24 cellular contexts compared by ENCODE assay signal in genomic region chr1:24138481-24139158, GRCh38. TPM values are rescaled to one million over a fixed set of nuclear protein-coding genes. Genes with fewer than 3 reads are reported as not detected.
DNase-seq lines count a peak whose midpoint lies in the region; ATAC-seq and TF ChIP-seq lines count a peak whose summit lies in the region.
"Had no signal": no experiment of that assay in that cellular context is flagged by ENCODE, and none has a peak within 500 bp of the region (broad histone marks: within the 10 kb centered on the region; RNA-seq: fewer than 3 reads in every experiment).

No MANE protein-coding gene starts in this region.

- H2AFZ ChIP-seq in neural progenitor cell (replicated peaks): no peak overlapping the region
- H2AFZ ChIP-seq: GM23248 had no signal

- H3K4me2 ChIP-seq in neural progenitor cell: no peak overlapping the region
- H3K4me2 ChIP-seq: BLaER1, KMS-11 had no signal

- peaks cover 4% of the 10 kb centered on the region for H3K4me1 Mint-ChIP-seq in activated naive CD4-positive, alpha-beta T cell treated with anti-CD3 and anti-CD28 coated beads, Interleukin-2, amount 10 ng/mL, durations not matched to agents 7 days and 5 days
- peaks cover 1% of the 10 kb centered on the region for H3K4me1 Mint-ChIP-seq in endothelial cell (ENCODE audit: unreplicated experiment)
- H3K4me1 Mint-ChIP-seq in neural progenitor cell: peaks cover 14% of the 10 kb centered on the region
- no peaks in the 10 kb centered on the region for H3K4me1 Mint-ChIP-seq in activated naive CD8-positive, alpha-beta T cell treated with anti-CD3 and anti-CD28 coated beads for 36 hours

- TF ChIP-seq CTCF in endothelial cell (IDR thresholded peaks at IDR 0.05; ENCODE audit: unreplicated experiment): no peak
- TF ChIP-seq CTCF in neural progenitor cell (IDR thresholded peaks at IDR 0.05): no peak
- TF ChIP-seq CTCF in lower lobe of right lung (IDR thresholded peaks at IDR 0.05): no peak

- no peak for ATAC-seq in activated naive CD4-positive, alpha-beta T cell treated with anti-CD3 and anti-CD28 coated beads, Interleukin-2, amount 50 U/mL, for 72 hours
- ATAC-seq in lower lobe of right lung: no peak

- H3K4me1 ChIP-seq in neural progenitor cell (no peaks in the 10 kb centered on the region), lower lobe of right lung (no peaks in the 10 kb centered on the region)

- H3K27me3 Mint-ChIP-seq in activated naive CD4-positive, alpha-beta T cell treated with anti-CD3 and anti-CD28 coated beads, Interleukin-2, amount 10 ng/mL, durations not matched to agents 7 days and 5 days: peaks cover 39% of the 10 kb centered on the region
- H3K27me3 Mint-ChIP-seq in endothelial cell (ENCODE audit: unreplicated experiment) (peaks cover 5% of the 10 kb centered on the region), neural progenitor cell (ENCODE audit: insufficient read depth, low read depth) (peaks cover 17% of the 10 kb centered on the region)
- no peaks in the 10 kb centered on the region for H3K27me3 Mint-ChIP-seq in activated naive CD8-positive, alpha-beta T cell treated with anti-CD3 and anti-CD28 coated beads for 36 hours

- no peaks in the 10 kb centered on the region for H3F3A ChIP-seq in neural progenitor cell (ENCODE audit: low read depth)

- H3K27me3 ChIP-seq in neural progenitor cell (no peaks in the 10 kb centered on the region), lower lobe of right lung (ENCODE audit: low read depth) (no peaks in the 10 kb centered on the region)
- H3K27me3 ChIP-seq: BLaER1 had no signal

- intact Hi-C loops in lower lobe of right lung (cut with DNase I): no loop called here

- peak; percentile 8 for DNase-seq in activated naive CD4-positive, alpha-beta T cell treated with anti-CD3 and anti-CD28 coated beads, Interleukin-2, amount 10 ng/mL, durations not matched to agents 7 days and 5 days
- no peak for DNase-seq in activated naive CD4-positive, alpha-beta T cell treated with anti-CD3 and anti-CD28 coated beads, Interleukin-2, amount 50 U/mL, for 72 hours (ENCODE audit: low spot score in 2 of 2)
- DNase-seq in endothelial cell (ENCODE audit: low spot score) (no peak), neural progenitor cell (ENCODE audit: low spot score) (no peak), lower lobe of right lung (no peak), cerebellum (ENCODE audit: low spot score) (no peak)
- DNase-seq in stimulated activated CD4-positive, alpha-beta T cell treated with anti-CD3 and anti-CD28 coated beads, Interleukin-2, amount 100 ng/mL, for 24 hours: no peak
- DNase-seq in activated naive CD8-positive, alpha-beta T cell treated with anti-CD3 and anti-CD28 coated beads for 36 hours: no peak
- DNase-seq: 8988T, DMS153, DND-41, GM23248, H7, MM.1S, NCI-H1694, NCI-H2029 treated with DMSO at 0.1 percent for 48 hours, NCI-H446 treated with DMSO at 0.1 percent for 48 hours, NCI-H526, RPMI8226, SHP77 had no signal

- H3K27ac Mint-ChIP-seq in activated naive CD4-positive, alpha-beta T cell treated with anti-CD3 and anti-CD28 coated beads, Interleukin-2, amount 10 ng/mL, durations not matched to agents 7 days and 5 days: no peak overlapping the region
- H3K27ac Mint-ChIP-seq in activated naive CD4-positive, alpha-beta T cell treated with anti-CD3 and anti-CD28 coated beads, Interleukin-2, amount 50 U/mL, for 72 hours: no peak overlapping the region
- H3K27ac Mint-ChIP-seq in endothelial cell (ENCODE audit: unreplicated experiment) (peak overlapping the region; percentile 31), neural progenitor cell (peak overlapping the region; percentile 29)
- no peak overlapping the region for H3K27ac Mint-ChIP-seq in activated naive CD8-positive, alpha-beta T cell treated with anti-CD3 and anti-CD28 coated beads for 36 hours

- no peaks in the 10 kb centered on the region for H4K20me1 ChIP-seq in neural progenitor cell (ENCODE audit: low read depth)
- H4K20me1 ChIP-seq: BLaER1 had no signal

- no peak overlapping the region for H3K9ac ChIP-seq in neural progenitor cell
- H3K9ac ChIP-seq: BLaER1, GM23248, KMS-11 had no signal

- peaks cover 2% of the 10 kb centered on the region for H3K9me3 Mint-ChIP-seq in activated naive CD4-positive, alpha-beta T cell treated with anti-CD3 and anti-CD28 coated beads, Interleukin-2, amount 10 ng/mL, durations not matched to agents 7 days and 5 days
- H3K9me3 Mint-ChIP-seq in activated naive CD4-positive, alpha-beta T cell treated with anti-CD3 and anti-CD28 coated beads, Interleukin-2, amount 50 U/mL, for 72 hours: no peaks in the 10 kb centered on the region
- H3K9me3 Mint-ChIP-seq in endothelial cell (ENCODE audit: unreplicated experiment) (no peaks in the 10 kb centered on the region), neural progenitor cell (no peaks in the 10 kb centered on the region)
- no peaks in the 10 kb centered on the region for H3K9me3 Mint-ChIP-seq in activated naive CD8-positive, alpha-beta T cell treated with anti-CD3 and anti-CD28 coated beads for 36 hours

- no peaks in the 10 kb centered on the region for H3K9me3 ChIP-seq in neural progenitor cell (ENCODE audit: low read depth)
- no peaks in the 10 kb centered on the region for H3K9me3 ChIP-seq in lower lobe of right lung

- no peaks in the 10 kb centered on the region for H3K36me3 Mint-ChIP-seq in activated naive CD4-positive, alpha-beta T cell treated with anti-CD3 and anti-CD28 coated beads, Interleukin-2, amount 10 ng/mL, durations not matched to agents 7 days and 5 days
- no peaks in the 10 kb centered on the region for H3K36me3 Mint-ChIP-seq in activated naive CD4-positive, alpha-beta T cell treated with anti-CD3 and anti-CD28 coated beads, Interleukin-2, amount 50 U/mL, for 72 hours
- H3K36me3 Mint-ChIP-seq in endothelial cell (ENCODE audit: low read depth, unreplicated experiment) (no peaks in the 10 kb centered on the region), neural progenitor cell (no peaks in the 10 kb centered on the region)
- no peaks in the 10 kb centered on the region for H3K36me3 Mint-ChIP-seq in activated naive CD8-positive, alpha-beta T cell treated with anti-CD3 and anti-CD28 coated beads for 36 hours

- H3K4me3 Mint-ChIP-seq in activated naive CD4-positive, alpha-beta T cell treated with anti-CD3 and anti-CD28 coated beads, Interleukin-2, amount 10 ng/mL, durations not matched to agents 7 days and 5 days: no peak overlapping the region
- no peak overlapping the region for H3K4me3 Mint-ChIP-seq in endothelial cell (ENCODE audit: unreplicated experiment)
- H3K4me3 Mint-ChIP-seq in neural progenitor cell: no peak overlapping the region
- no peak overlapping the region for H3K4me3 Mint-ChIP-seq in activated naive CD8-positive, alpha-beta T cell treated with anti-CD3 and anti-CD28 coated beads for 36 hours
- H3K4me3 Mint-ChIP-seq: CD4-positive, CD25-positive, alpha-beta regulatory T cell had no signal

- no peaks in the 10 kb centered on the region for H3K36me3 ChIP-seq in neural progenitor cell
- no peaks in the 10 kb centered on the region for H3K36me3 ChIP-seq in lower lobe of right lung
- H3K36me3 ChIP-seq: BLaER1 had no signal

- CTCF ChIA-PET in activated naive CD4-positive, alpha-beta T cell treated with anti-CD3 and anti-CD28 coated beads, Interleukin-2, amount 10 ng/mL, durations not matched to agents 7 days and 5 days (lab: Charles Lee): interaction anchor here (1.1 kb wide), 1 partner anchor 12 kb away, joined by 3 read pairs; no protein-coding TSS in a partner anchor

- H3K27ac ChIP-seq in neural progenitor cell (no peak overlapping the region), lower lobe of right lung (no peak overlapping the region)
- H3K27ac ChIP-seq: BLaER1, GM23248, KMS-11 had no signal

- H3K79me2 ChIP-seq in neural progenitor cell (ENCODE audit: low read depth): no peaks in the 10 kb centered on the region

- H3K4me3 ChIP-seq in neural progenitor cell: no peak overlapping the region
- H3K4me3 ChIP-seq in lower lobe of right lung: no peak overlapping the region
- H3K4me3 ChIP-seq: BLaER1, GM23248 had no signal

RNA-seq across cellular contexts. Expression of gene IL22RA1, which starts 4.3 kb away (rescaled TPM):
- total RNA-seq in activated naive CD4-positive, alpha-beta T cell treated with anti-CD3 and anti-CD28 coated beads, Interleukin-2, amount 50 U/mL, for 72 hours: not detected
- not detected for total RNA-seq in endothelial cell (ENCODE audit: unreplicated experiment)
- 0.03 TPM in 1 of 2 replicates, not detected in the other for total RNA-seq in neural progenitor cell (ENCODE audit: low replicate concordance)
- 0.83 TPM for total RNA-seq in lower lobe of right lung
- total RNA-seq in cerebellum: not detected
- total RNA-seq in activated naive CD8-positive, alpha-beta T cell treated with anti-CD3 and anti-CD28 coated beads for 36 hours: not detected
- total RNA-seq: CD4-positive, CD25-positive, alpha-beta regulatory T cell; GM23248 had no signal

RNA-seq across cellular contexts. Expression of gene MYOM3, which starts 26.7 kb away (rescaled TPM):
- total RNA-seq in activated naive CD4-positive, alpha-beta T cell treated with anti-CD3 and anti-CD28 coated beads, Interleukin-2, amount 50 U/mL, for 72 hours: not detected
- 0.59 TPM for total RNA-seq in endothelial cell (ENCODE audit: unreplicated experiment)
- total RNA-seq in neural progenitor cell (ENCODE audit: low replicate concordance): 0.06 TPM in 1 of 2 replicates, not detected in the other
- total RNA-seq in lower lobe of right lung: 0.15 TPM
- total RNA-seq in cerebellum: 0.09 TPM
- total RNA-seq in activated naive CD8-positive, alpha-beta T cell treated with anti-CD3 and anti-CD28 coated beads for 36 hours: not detected
- total RNA-seq: CD4-positive, CD25-positive, alpha-beta regulatory T cell; SK-MEL-5 had no signal

RNA-seq across cellular contexts. Expression of gene IFNLR1, which starts 48.5 kb away (rescaled TPM):
- total RNA-seq in activated naive CD4-positive, alpha-beta T cell treated with anti-CD3 and anti-CD28 coated beads, Interleukin-2, amount 50 U/mL, for 72 hours: 1 to 10 TPM; 5.0 to 6.3 TPM
- total RNA-seq in endothelial cell (ENCODE audit: unreplicated experiment) (3.1 TPM), neural progenitor cell (ENCODE audit: low replicate concordance) (3.0 and 3.3 TPM in 2 replicates), lower lobe of right lung (11.7 TPM), cerebellum (0.54 TPM)
- 1 to 10 TPM; 6.3 to 7.3 TPM for total RNA-seq in activated naive CD8-positive, alpha-beta T cell treated with anti-CD3 and anti-CD28 coated beads for 36 hours
- total RNA-seq: GM23248, SK-MEL-5 had no signal

Comparison
In these comparisons a context has a peak if more than half of its experiments do, and no peak if none do; other contexts are left out.
1. H3K27ac Mint-ChIP-seq: peak in endothelial cell (single experiment) and neural progenitor cell (single experiment); none in activated naive CD4-positive, alpha-beta T cell treated with anti-CD3 and anti-CD28 coated beads, Interleukin-2, amount 10 ng/mL, durations not matched to agents 7 days and 5 days (single experiment), activated naive CD4-positive, alpha-beta T cell treated with anti-CD3 and anti-CD28 coated beads, Interleukin-2, amount 50 U/mL, for 72 hours (0 of 2) and activated naive CD8-positive, alpha-beta T cell treated with anti-CD3 and anti-CD28 coated beads for 36 hours (single experiment).